In the genomic region with DNA sequence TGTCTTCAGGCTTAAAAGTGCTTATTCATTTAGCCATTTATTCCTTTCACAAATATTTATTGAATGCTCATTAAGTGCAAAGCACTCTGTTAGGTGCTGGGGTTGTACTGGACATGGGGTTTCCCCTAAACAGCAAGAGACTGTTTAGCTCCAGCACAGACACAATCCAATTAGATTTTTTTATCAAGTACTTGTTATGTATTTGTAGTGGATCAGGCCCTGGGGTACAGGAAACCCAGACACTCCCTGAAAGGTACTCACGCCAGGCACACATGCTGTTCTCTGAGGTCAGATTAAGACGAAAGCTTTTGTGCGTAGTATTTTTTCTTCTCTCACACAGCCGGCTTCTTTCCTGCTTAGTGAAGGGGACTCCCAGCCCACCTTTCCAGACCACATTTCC, we compare ENCODE assay signal across 1 cellular context.
TF ChIP-seq lines count a peak whose summit lies in the region.

No MANE protein-coding gene starts in this region.

TF ChIP-seq in SK-N-SH, 30 proteins besides CTCF, POLR2A, EP300 and RAD21 (continued from another document):
- TF ChIP-seq TCF12 (IDR thresholded peaks at IDR 0.05) (no peak), SIN3A (IDR thresholded peaks at IDR 0.05; ENCODE audit: borderline replicate concordance, low read depth, low read length) (no peak), TAF1 (IDR thresholded peaks at IDR 0.05; ENCODE audit: borderline replicate concordance, low read depth, low read length) (no peak)
- TF ChIP-seq, protein P1, sequence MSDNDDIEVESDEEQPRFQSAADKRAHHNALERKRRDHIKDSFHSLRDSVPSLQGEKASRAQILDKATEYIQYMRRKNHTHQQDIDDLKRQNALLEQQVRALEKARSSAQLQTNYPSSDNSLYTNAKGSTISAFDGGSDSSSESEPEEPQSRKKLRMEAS (IDR thresholded peaks at IDR 0.05; ENCODE audit: low read depth), result no peak
- TF ChIP-seq, protein P2, sequence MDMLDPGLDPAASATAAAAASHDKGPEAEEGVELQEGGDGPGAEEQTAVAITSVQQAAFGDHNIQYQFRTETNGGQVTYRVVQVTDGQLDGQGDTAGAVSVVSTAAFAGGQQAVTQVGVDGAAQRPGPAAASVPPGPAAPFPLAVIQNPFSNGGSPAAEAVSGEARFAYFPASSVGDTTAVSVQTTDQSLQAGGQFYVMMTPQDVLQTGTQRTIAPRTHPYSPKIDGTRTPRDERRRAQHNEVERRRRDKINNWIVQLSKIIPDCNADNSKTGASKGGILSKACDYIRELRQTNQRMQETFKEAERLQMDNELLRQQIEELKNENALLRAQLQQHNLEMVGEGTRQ (IDR thresholded peaks at IDR 0.05; ENCODE audit: borderline replicate concordance, low read depth, low read length), result no peak
- TF ChIP-seq, protein P3, sequence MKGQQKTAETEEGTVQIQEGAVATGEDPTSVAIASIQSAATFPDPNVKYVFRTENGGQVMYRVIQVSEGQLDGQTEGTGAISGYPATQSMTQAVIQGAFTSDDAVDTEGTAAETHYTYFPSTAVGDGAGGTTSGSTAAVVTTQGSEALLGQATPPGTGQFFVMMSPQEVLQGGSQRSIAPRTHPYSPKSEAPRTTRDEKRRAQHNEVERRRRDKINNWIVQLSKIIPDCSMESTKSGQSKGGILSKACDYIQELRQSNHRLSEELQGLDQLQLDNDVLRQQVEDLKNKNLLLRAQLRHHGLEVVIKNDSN (IDR thresholded peaks at IDR 0.05; ENCODE audit: borderline replicate concordance, low read depth), result no peak
